ENCODE assay signal across 9 cellular contexts in genomic region chr17:42618442-42619150, GRCh38. TPM values are rescaled to one million over a fixed set of nuclear protein-coding genes. Genes with fewer than 3 reads are reported as not detected.
DNase-seq lines count a peak whose midpoint lies in the region; ATAC-seq and TF ChIP-seq lines count a peak whose summit lies in the region.
"Had no signal": no experiment of that assay in that cellular context is flagged by ENCODE, and none has a peak within 500 bp of the region (broad histone marks: within the 10 kb centered on the region; RNA-seq: fewer than 3 reads in every experiment).

No MANE protein-coding gene starts in this region.

- peaks cover 3% of the 10 kb centered on the region; the same call in 1 of the 2 replicates for H3F3A ChIP-seq in DOHH2 (ENCODE audit: control insufficient read depth, insufficient read depth)
- no peaks in the 10 kb centered on the region for H3F3A ChIP-seq in OCI-LY1 (ENCODE audit: insufficient read depth, low read length)

- H3K36me3 ChIP-seq in DOHH2 (ENCODE audit: control insufficient read depth, low read length), result peaks cover 22% of the 10 kb centered on the region
- peaks cover 24% of the 10 kb centered on the region for H3K36me3 ChIP-seq in OCI-LY1 (ENCODE audit: insufficient read depth, low read length)

- H3K27me3 ChIP-seq in DOHH2 (ENCODE audit: control insufficient read depth, low read length), result no peaks in the 10 kb centered on the region
- H3K27me3 ChIP-seq in OCI-LY1 (ENCODE audit: insufficient read depth, low read length), result no peaks in the 10 kb centered on the region

- no peaks in the 10 kb centered on the region for H3K79me2 ChIP-seq in DOHH2 (ENCODE audit: control insufficient read depth, low read length)
- no peaks in the 10 kb centered on the region for H3K79me2 ChIP-seq in OCI-LY1 (ENCODE audit: insufficient read depth, low read length)

- peak overlapping the region; percentile 5; the same call in 1 of the 2 replicates for H3K4me2 ChIP-seq in DOHH2 (ENCODE audit: low read length)
- H3K4me2 ChIP-seq in OCI-LY1 (ENCODE audit: low read length), result no peak overlapping the region

- DNase-seq in fibroblast of villous mesenchyme (ENCODE audit: low read depth) (peak; percentile 22), retina (peak; percentile 17), NCI-H446 treated with DMSO at 0.1 percent for 48 hours (lab: John Stamatoyannopoulos, UW) (no peak), NCI-H2029 treated with DMSO at 0.1 percent for 48 hours (lab: John Stamatoyannopoulos, UW) (no peak)

- H3K4me3 ChIP-seq in DOHH2 (ENCODE audit: low read length) (no peak overlapping the region), OCI-LY1 (ENCODE audit: low read depth, low read length, poor library complexity, severe bottlenecking) (no peak overlapping the region), fibroblast of villous mesenchyme (ENCODE audit: low read depth, low read length) (no peak overlapping the region)

- H2AFZ ChIP-seq in OCI-LY1 (ENCODE audit: low read length), result no peak overlapping the region

- H4K20me1 ChIP-seq in DOHH2 (ENCODE audit: control insufficient read depth, insufficient read depth, low read depth, low read length), result no peaks in the 10 kb centered on the region
- no peaks in the 10 kb centered on the region for H4K20me1 ChIP-seq in OCI-LY1 (ENCODE audit: insufficient read depth, low read length)

- H3K4me1 ChIP-seq in DOHH2 (ENCODE audit: control insufficient read depth, low read length), result peaks cover 24% of the 10 kb centered on the region
- H3K4me1 ChIP-seq in OCI-LY1 (ENCODE audit: insufficient read depth, low read length, severe bottlenecking), result peaks cover 11% of the 10 kb centered on the region

- no peak overlapping the region for H3K9ac ChIP-seq in OCI-LY1 (ENCODE audit: low read length)

- no peaks in the 10 kb centered on the region for H3K9me3 ChIP-seq in DOHH2 (ENCODE audit: control insufficient read depth, insufficient read depth, low read length)
- H3K9me3 ChIP-seq in OCI-LY1 (ENCODE audit: low read length), result no peaks in the 10 kb centered on the region

- H3K27ac ChIP-seq in DOHH2 (ENCODE audit: low read depth, low read length), result no peak overlapping the region
- peak overlapping the region; percentile 26 for H3K27ac ChIP-seq in OCI-LY1 (ENCODE audit: low read depth, low read length, poor library complexity, severe bottlenecking)

- TF ChIP-seq CTCF in DOHH2 (IDR thresholded peaks at IDR 0.05; ENCODE audit: low read depth, low read length, poor library complexity, severe bottlenecking) (no peak), OCI-LY1 (IDR thresholded peaks at IDR 0.05; ENCODE audit: low read length) (peak; percentile 14; the same call in 1 of the 2 replicates), fibroblast of villous mesenchyme (IDR thresholded peaks at IDR 0.05; ENCODE audit: insufficient read depth, low read depth, low read length) (peak; percentile 19)

- ATAC-seq in GM19351 (IDR thresholded peaks at IDR 0.05; ENCODE audit: unreplicated experiment) (peak; percentile 72), HG03342 (IDR thresholded peaks at IDR 0.05; ENCODE audit: unreplicated experiment) (peak; percentile 69)
- ATAC-seq: T-cell had no signal

- H3K9me2 ChIP-seq in DOHH2 (replicated peaks; ENCODE audit: control insufficient read depth, low read length), result no peaks in the 10 kb centered on the region
- no peaks in the 10 kb centered on the region for H3K9me2 ChIP-seq in OCI-LY1 (ENCODE audit: low read depth, low read length)

RNA-seq across cellular contexts. Expression of gene TUBG1, which starts 9.1 kb away (rescaled TPM):
- 36.1 and 52.2 TPM in 2 replicates for total RNA-seq in fibroblast of villous mesenchyme

RNA-seq across cellular contexts. Expression of gene RETREG3, which starts 9.4 kb away (rescaled TPM):
- 59.9 and 80.3 TPM in 2 replicates for total RNA-seq in fibroblast of villous mesenchyme

RNA-seq across cellular contexts. Expression of gene TUBG2, which starts 40.5 kb away (rescaled TPM):
- 11.7 and 13.2 TPM in 2 replicates for total RNA-seq in fibroblast of villous mesenchyme

RNA-seq across cellular contexts. Expression of gene PSMC3IP, which starts 41.1 kb away (rescaled TPM):
- 3.9 and 4.8 TPM in 2 replicates for total RNA-seq in fibroblast of villous mesenchyme

RNA-seq across cellular contexts. Expression of gene MLX, which starts 51.7 kb away (rescaled TPM):
- total RNA-seq in fibroblast of villous mesenchyme, result 31.2 and 47.5 TPM in 2 replicates

Comparison
In these comparisons a context has a peak if more than half of its experiments do, and no peak if none do; other contexts are left out.
1. DNase-seq: peak in fibroblast of villous mesenchyme (single experiment) and retina (single experiment); none in NCI-H446 treated with DMSO at 0.1 percent for 48 hours (single experiment) and NCI-H2029 treated with DMSO at 0.1 percent for 48 hours (single experiment).